ENCODE assay signal across 9 cellular contexts in the genomic region with DNA sequence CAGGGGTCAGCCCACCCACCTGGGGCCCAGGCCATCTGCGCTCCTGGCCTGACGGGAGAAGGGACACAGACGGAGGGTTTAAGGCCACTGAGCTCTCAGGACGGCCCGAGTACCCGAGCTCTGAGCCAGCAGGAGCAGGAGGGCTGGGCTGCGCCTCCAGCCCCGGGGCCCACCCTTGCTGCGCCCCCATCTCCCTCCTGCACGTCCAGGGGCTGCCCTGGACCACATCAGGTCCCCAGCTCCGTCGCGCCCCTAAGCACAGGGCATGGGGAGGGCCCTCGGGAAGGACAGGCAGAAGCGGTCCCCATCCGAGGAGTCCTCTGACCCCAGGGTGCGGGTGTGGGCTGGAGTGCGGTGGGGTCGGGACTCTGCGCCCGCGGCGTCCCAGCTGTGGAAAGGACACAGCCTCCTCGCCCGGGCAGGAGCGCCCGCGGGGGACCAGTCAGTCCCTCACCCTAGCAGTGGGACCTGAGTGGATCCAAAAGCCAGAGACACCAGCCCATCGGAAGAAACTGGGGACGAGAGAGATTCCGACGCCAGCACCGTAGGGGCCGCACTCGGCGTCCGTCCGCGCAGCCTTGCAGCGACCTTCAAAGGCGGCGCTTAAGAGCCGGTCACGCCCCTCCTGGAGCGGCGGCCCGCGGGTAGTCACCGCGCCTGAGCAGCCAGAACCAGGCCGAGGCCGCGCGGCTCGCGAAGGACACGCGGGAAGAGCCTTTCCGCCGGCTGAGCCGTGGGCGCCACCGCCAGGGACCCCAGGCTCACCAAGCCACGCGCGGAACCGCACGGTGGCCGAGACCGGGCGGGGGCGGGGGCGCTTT. TPM values are rescaled to one million over a fixed set of nuclear protein-coding genes. Genes with fewer than 3 reads are reported as not detected.
DNase-seq lines count a peak whose midpoint lies in the region; ATAC-seq and TF ChIP-seq lines count a peak whose summit lies in the region.
"Had no signal": no experiment of that assay in that cellular context is flagged by ENCODE, and none has a peak within 500 bp of the region (broad histone marks: within the 10 kb centered on the region; RNA-seq: fewer than 3 reads in every experiment).

No MANE protein-coding gene starts in this region.

- WGBS in sigmoid colon, 2 donors = 14 to 20% methylated on average over 73 of the region's 73 CpGs

- H3K27ac ChIP-seq in CD4-positive, alpha-beta memory T cell (ENCODE audit: low read depth, low read length) = no peak overlapping the region
- no peak overlapping the region for H3K27ac ChIP-seq in HUES6 (ENCODE audit: low read depth, low read length)
- no peak overlapping the region for H3K27ac ChIP-seq in ascending aorta
- H3K27ac ChIP-seq in sigmoid colon = no peak overlapping the region

- peaks cover 4% of the 10 kb centered on the region for H3K4me1 ChIP-seq in CD4-positive, alpha-beta memory T cell (ENCODE audit: insufficient read depth, low read length)
- H3K4me1 ChIP-seq in HUES6 (ENCODE audit: control insufficient read depth, insufficient read depth, low read length) (peaks cover 4% of the 10 kb centered on the region; the same call in 1 of the 2 replicates), ascending aorta (no peaks in the 10 kb centered on the region), iPS-15b (ENCODE audit: control insufficient read depth, insufficient read depth, low read length) (no peaks in the 10 kb centered on the region), sigmoid colon (peaks cover 0 to 10% (median 9%) of the 10 kb centered on the region in 4 donors)

- H3K4me3 Mint-ChIP-seq in CD4-positive, alpha-beta memory T cell = peak overlapping the region in 5 of 8 donors; percentile 17 to 57 (median 43)

- H3K27ac Mint-ChIP-seq in CD4-positive, alpha-beta memory T cell = no peak overlapping the region

- intact Hi-C loops in CD4-positive, alpha-beta memory T cell (cut with micrococcal nuclease) = no loop called here
- intact Hi-C loops in ascending aorta (cut with DNase I) = loop anchor here (5.0 kb wide), 1 partner anchor 67 kb away; no protein-coding TSS in a partner anchor
- intact Hi-C loops in sigmoid colon (cut with DNase I) = no loop called here

- CTCF ChIA-PET in CD4-positive, alpha-beta memory T cell (lab: Charles Lee; ENCODE audit: partially characterized antibody) = no interaction called here

- no peak overlapping the region for H3K9ac ChIP-seq in HUES6 (ENCODE audit: low read length)
- no peak overlapping the region for H3K9ac ChIP-seq in iPS-15b (ENCODE audit: low read depth, low read length)

- peak in 1 of 3 experiments; percentile 9 for TF ChIP-seq CTCF in ascending aorta (IDR thresholded peaks at IDR 0.05)
- no peak for TF ChIP-seq CTCF in sigmoid colon (IDR thresholded peaks at IDR 0.05)

- H3K9me3 ChIP-seq in CD4-positive, alpha-beta memory T cell (ENCODE audit: control insufficient read depth in 1 of 2, low read length in 2 of 2) = no peaks in the 10 kb centered on the region
- no peaks in the 10 kb centered on the region for H3K9me3 ChIP-seq in HUES6 (ENCODE audit: control insufficient read depth, insufficient read depth, low read depth, low read length)
- H3K9me3 ChIP-seq in ascending aorta = no peaks in the 10 kb centered on the region
- H3K9me3 ChIP-seq in iPS-15b (ENCODE audit: control insufficient read depth, insufficient read depth, low read length) = no peaks in the 10 kb centered on the region
- H3K9me3 ChIP-seq in sigmoid colon = no peaks in the 10 kb centered on the region

- TF ChIP-seq POLR2A in sigmoid colon (IDR thresholded peaks at IDR 0.05) = no peak

- POLR2A ChIA-PET in CD4-positive, alpha-beta memory T cell (lab: Charles Lee; ENCODE audit: partially characterized antibody) = no interaction called here

- peaks cover 0 to 5% (median 3%) of the 10 kb centered on the region in 4 donors for H3K4me1 Mint-ChIP-seq in CD4-positive, alpha-beta memory T cell

- no peaks in the 10 kb centered on the region for H3K36me3 ChIP-seq in CD4-positive, alpha-beta memory T cell (ENCODE audit: insufficient read depth, low read length)
- H3K36me3 ChIP-seq in HUES6 (ENCODE audit: control insufficient read depth, insufficient read depth, low read length) (no peaks in the 10 kb centered on the region), ascending aorta (no peaks in the 10 kb centered on the region), iPS-15b (ENCODE audit: control insufficient read depth, insufficient read depth, low read length) (no peaks in the 10 kb centered on the region), sigmoid colon (no peaks in the 10 kb centered on the region)

- H3K27me3 ChIP-seq in CD4-positive, alpha-beta memory T cell (ENCODE audit: insufficient read depth, low read length) = peaks cover 7% of the 10 kb centered on the region
- peaks cover 70% of the 10 kb centered on the region for H3K27me3 ChIP-seq in HUES6 (ENCODE audit: control insufficient read depth, insufficient read depth, low read length)
- H3K27me3 ChIP-seq in ascending aorta = no peaks in the 10 kb centered on the region
- peaks cover 39% of the 10 kb centered on the region for H3K27me3 ChIP-seq in iPS-15b (ENCODE audit: control insufficient read depth, insufficient read depth, low read length)
- H3K27me3 ChIP-seq in sigmoid colon = peaks cover 0 to 24% (median 20%) of the 10 kb centered on the region in 3 donors

- H3K27me3 Mint-ChIP-seq in CD4-positive, alpha-beta memory T cell = peaks cover 8 to 11% of the 10 kb centered on the region in 2 donors

- H3K9me3 Mint-ChIP-seq in CD4-positive, alpha-beta memory T cell = peaks cover 0 to 3% (median 0%) of the 10 kb centered on the region in 8 donors

- H3K36me3 Mint-ChIP-seq in CD4-positive, alpha-beta memory T cell = no peaks in the 10 kb centered on the region

- DNase-seq in CD4-positive, alpha-beta memory T cell = peak in 4 of 5 donors; percentile 13 to 19 (median 18)
- peak in 1 of 2 donors; percentile 74 for DNase-seq in ascending aorta (ENCODE audit: low spot score in 2 of 2)
- peak; percentile 68 for DNase-seq in sigmoid colon
- DNase-seq in NCI-H345 treated with DMSO at 0.1 percent for 48 hours (lab: John Stamatoyannopoulos, UW; ENCODE audit: unreplicated experiment) = no peak
- no peak for DNase-seq in GDM1 (lab: John Stamatoyannopoulos, UW)

- no peak for ATAC-seq in GM21447 (IDR thresholded peaks at IDR 0.05; ENCODE audit: unreplicated experiment)
- ATAC-seq: HCT116 had no signal

- TF ChIP-seq EP300 in sigmoid colon (IDR thresholded peaks at IDR 0.05) = no peak

- no peak overlapping the region for H3K4me3 ChIP-seq in CD4-positive, alpha-beta memory T cell (ENCODE audit: low read length in 2 of 2)
- H3K4me3 ChIP-seq in HUES6 (ENCODE audit: low read depth, low read length) = peak overlapping the region; percentile 62
- peak overlapping the region; percentile 52 to 57 for H3K4me3 ChIP-seq in ascending aorta
- peak overlapping the region; percentile 52 for H3K4me3 ChIP-seq in iPS-15b (ENCODE audit: low read depth, low read length)
- peak overlapping the region; percentile 1 to 46 (median 34) for H3K4me3 ChIP-seq in sigmoid colon

RNA-seq across cellular contexts. Expression of a gene that starts 15.9 kb away (rescaled TPM):
- not detected for total RNA-seq in CD4-positive, alpha-beta memory T cell
- not detected for polyA plus RNA-seq in CD4-positive, alpha-beta memory T cell
- total RNA-seq in ascending aorta (3.2 TPM), sigmoid colon (1 to 10 TPM in 3 of 4 donors, under 1 TPM in 1; 0.83 to 3.2 (median 1.9) TPM)
- 1 to 10 TPM in 1 of 3 donors, under 1 TPM in 1, not detected in 1; 0.23 to 1.2 TPM for polyA plus RNA-seq in sigmoid colon

Comparison
In these comparisons a context has a peak if more than half of its experiments do, and no peak if none do; other contexts are left out.
1. DNase-seq: peak in CD4-positive, alpha-beta memory T cell (4 of 5) and sigmoid colon (single experiment); none in NCI-H345 treated with DMSO at 0.1 percent for 48 hours (single experiment) and GDM1 (single experiment).
2. H3K4me3 ChIP-seq: peak in HUES6 (single experiment), ascending aorta (2 of 2), iPS-15b (single experiment) and sigmoid colon (4 of 4); none in CD4-positive, alpha-beta memory T cell (0 of 2).